Comparison of ENCODE assay signal across 14 cellular contexts in the genomic region with DNA sequence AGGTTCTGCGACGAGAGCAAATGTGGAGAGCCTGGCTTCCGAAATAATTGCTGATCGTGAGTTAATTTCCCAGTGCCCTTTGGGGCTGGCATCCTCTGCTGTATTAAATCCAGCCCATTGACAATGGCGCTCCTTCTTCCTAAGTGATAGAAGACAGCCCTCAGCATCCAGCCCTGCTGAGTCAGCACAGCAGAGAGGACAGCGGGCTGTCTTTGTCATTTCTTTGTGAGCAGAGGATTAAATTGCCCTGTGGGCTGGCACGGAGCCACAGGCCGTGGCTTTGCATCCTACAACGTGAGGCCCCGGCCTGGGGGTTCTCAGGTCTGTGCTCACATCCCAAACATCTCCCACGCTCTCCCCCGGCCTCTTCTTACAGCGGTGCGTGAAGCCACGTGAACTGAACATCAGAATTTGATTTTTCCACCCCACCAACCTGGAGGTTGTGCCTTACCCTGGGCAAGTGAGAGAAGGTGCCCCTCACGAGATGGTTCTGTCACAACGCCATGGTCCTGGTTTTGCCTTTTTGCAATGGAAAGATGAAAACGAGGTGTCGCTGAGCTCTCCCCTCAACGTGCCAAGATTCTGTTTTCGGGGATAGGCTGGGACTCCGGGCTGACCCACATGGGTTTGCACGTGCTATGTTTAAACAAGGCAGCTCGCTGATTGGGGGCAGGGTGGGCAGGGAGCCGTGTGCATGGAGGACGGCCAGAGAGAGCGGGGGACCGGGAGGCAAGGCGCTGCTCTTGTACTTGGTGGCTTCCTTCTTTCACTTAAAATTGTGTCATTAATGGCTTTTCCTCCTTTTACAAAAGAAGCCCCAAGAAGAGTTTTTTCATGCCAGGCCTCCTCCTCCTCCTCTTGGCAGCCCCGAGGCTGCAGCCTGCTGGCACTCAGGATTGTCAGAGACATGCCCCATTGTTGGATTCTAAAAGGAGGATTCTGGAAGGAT. TPM values are rescaled to one million over a fixed set of nuclear protein-coding genes. Genes with fewer than 3 reads are reported as not detected.
DNase-seq lines count a peak whose midpoint lies in the region; ATAC-seq and TF ChIP-seq lines count a peak whose summit lies in the region.
"Had no signal": no experiment of that assay in that cellular context is flagged by ENCODE, and none has a peak within 500 bp of the region (broad histone marks: within the 10 kb centered on the region; RNA-seq: fewer than 3 reads in every experiment).

No MANE protein-coding gene starts in this region.

- H4K8ac ChIP-seq in neuronal stem cell (ENCODE audit: low read depth, low read length) = no peak overlapping the region

- peaks cover 1% of the 10 kb centered on the region for H3K79me1 ChIP-seq in neuronal stem cell (ENCODE audit: low read depth, low read length)

- no peaks in the 10 kb centered on the region for H3K36me3 Mint-ChIP-seq in activated naive CD4-positive, alpha-beta T cell treated with anti-CD3 and anti-CD28 coated beads, Interleukin-2, amount 50 U/mL, for 72 hours
- H3K36me3 Mint-ChIP-seq in endothelial cell (ENCODE audit: low read depth, unreplicated experiment) (no peaks in the 10 kb centered on the region), chondrocyte (ENCODE audit: low read depth) (no peaks in the 10 kb centered on the region)
- H3K36me3 Mint-ChIP-seq: activated naive CD8-positive, alpha-beta T cell treated with anti-CD3 and anti-CD28 coated beads, Interleukin-2, amount 10 ng/mL, durations not matched to agents 7 days and 5 days had no signal

- peak overlapping the region; percentile 22 for H4K91ac ChIP-seq in neuronal stem cell (ENCODE audit: low read depth, low read length, poor library complexity)

- no peak overlapping the region for H3K4me3 ChIP-seq in neuronal stem cell (ENCODE audit: low read length in 2 of 2)

- H3K27ac ChIP-seq in neuronal stem cell (replicated peaks; ENCODE audit: low read length) = no peak overlapping the region

- H3K27me3 ChIP-seq in neuronal stem cell (ENCODE audit: control insufficient read depth in 3 of 3, insufficient read depth in 3 of 3, low read depth in 1 of 3, low read length in 3 of 3) = no peaks in the 10 kb centered on the region

- no peak overlapping the region for H3K4me2 ChIP-seq in neuronal stem cell (ENCODE audit: insufficient read depth, low read length, poor library complexity, severe bottlenecking)

- H2BK120ac ChIP-seq in neuronal stem cell (ENCODE audit: low read depth, low read length) = no peak overlapping the region

- H3K18ac ChIP-seq in neuronal stem cell (ENCODE audit: low read length) = peak overlapping the region; percentile 80

- peak; percentile 13 for DNase-seq in COR-L47 (lab: John Stamatoyannopoulos, UW)
- DNase-seq in NCI-H2196 treated with DMSO at 0.1 percent for 48 hours (lab: John Stamatoyannopoulos, UW; ENCODE audit: unreplicated experiment) = peak; percentile 11
- DNase-seq in ecto neural progenitor cell (ENCODE audit: low spot score) = peak; percentile 53
- no peak for DNase-seq in neuronal stem cell (ENCODE audit: low spot score)
- no peak for DNase-seq in RKO (ENCODE audit: low spot score)
- no peak for DNase-seq in activated naive CD4-positive, alpha-beta T cell treated with anti-CD3 and anti-CD28 coated beads, Interleukin-2, amount 50 U/mL, for 72 hours (ENCODE audit: low spot score in 2 of 2)
- DNase-seq in endothelial cell (ENCODE audit: low spot score) = no peak
- no peak for DNase-seq in chondrocyte (ENCODE audit: low spot score)
- DNase-seq: activated naive CD8-positive, alpha-beta T cell treated with anti-CD3 and anti-CD28 coated beads, Interleukin-2, amount 10 ng/mL, durations not matched to agents 7 days and 5 days; cortex of kidney; KG1; stimulated activated naive B cell treated with anti-CD40 and anti-IgM and Interleukin-4, amounts not matched to agents 10 μg/mL and 1 μg/mL and 100 μg/mL, for 72 hours; SW 1271 had no signal

- H3K27ac Mint-ChIP-seq in activated naive CD4-positive, alpha-beta T cell treated with anti-CD3 and anti-CD28 coated beads, Interleukin-2, amount 50 U/mL, for 72 hours = no peak overlapping the region
- H3K27ac Mint-ChIP-seq in endothelial cell (ENCODE audit: unreplicated experiment) (no peak overlapping the region), chondrocyte (ENCODE audit: unreplicated experiment) (no peak overlapping the region)
- H3K27ac Mint-ChIP-seq: activated naive CD8-positive, alpha-beta T cell treated with anti-CD3 and anti-CD28 coated beads, Interleukin-2, amount 10 ng/mL, durations not matched to agents 7 days and 5 days; stimulated activated naive B cell treated with anti-CD40 and anti-IgM and Interleukin-4, amounts not matched to agents 10 μg/mL and 1 μg/mL and 100 μg/mL, for 72 hours; WTC11 had no signal

- no peak overlapping the region for H2BK5ac ChIP-seq in neuronal stem cell (ENCODE audit: low read length)

- peaks cover 15% of the 10 kb centered on the region in 2 donors for H3K9me3 Mint-ChIP-seq in activated naive CD4-positive, alpha-beta T cell treated with anti-CD3 and anti-CD28 coated beads, Interleukin-2, amount 50 U/mL, for 72 hours
- no peaks in the 10 kb centered on the region for H3K9me3 Mint-ChIP-seq in endothelial cell (ENCODE audit: unreplicated experiment)
- no peaks in the 10 kb centered on the region for H3K9me3 Mint-ChIP-seq in chondrocyte (ENCODE audit: low read depth)

- H2BK12ac ChIP-seq in neuronal stem cell (ENCODE audit: low read length) = no peak overlapping the region

- H2AFZ ChIP-seq in neuronal stem cell (ENCODE audit: low read length) = no peak overlapping the region

- no peak for TF ChIP-seq CTCF in endothelial cell (IDR thresholded peaks at IDR 0.05; ENCODE audit: unreplicated experiment)
- TF ChIP-seq CTCF in chondrocyte (IDR thresholded peaks at IDR 0.05) = no peak

- WGBS in neuronal stem cell (ENCODE audit: extremely low coverage in 2 of 2, insufficient read length in 2 of 2, insufficient replicate concordance in 1 of 2), 2 donors = no CpG with 5 or more reads among the region's 30 CpGs

- H3K4me3 Mint-ChIP-seq in endothelial cell (ENCODE audit: unreplicated experiment) (no peak overlapping the region), chondrocyte (ENCODE audit: unreplicated experiment) (no peak overlapping the region)
- H3K4me3 Mint-ChIP-seq: activated naive CD8-positive, alpha-beta T cell treated with anti-CD3 and anti-CD28 coated beads, Interleukin-2, amount 10 ng/mL, durations not matched to agents 7 days and 5 days; stimulated activated naive B cell treated with anti-CD40 and anti-IgM and Interleukin-4, amounts not matched to agents 10 μg/mL and 1 μg/mL and 100 μg/mL, for 72 hours; WTC11 had no signal

- H3K27me3 Mint-ChIP-seq in endothelial cell (ENCODE audit: unreplicated experiment) (peaks cover 7% of the 10 kb centered on the region), chondrocyte (ENCODE audit: low read depth) (peaks cover 2% of the 10 kb centered on the region)
- H3K27me3 Mint-ChIP-seq: activated naive CD8-positive, alpha-beta T cell treated with anti-CD3 and anti-CD28 coated beads, Interleukin-2, amount 10 ng/mL, durations not matched to agents 7 days and 5 days; stimulated activated naive B cell treated with anti-CD40 and anti-IgM and Interleukin-4, amounts not matched to agents 10 μg/mL and 1 μg/mL and 100 μg/mL, for 72 hours had no signal

- H3K9ac ChIP-seq in neuronal stem cell (ENCODE audit: low read depth, low read length, poor library complexity) = no peak overlapping the region

- peaks cover 3 to 13% of the 10 kb centered on the region in 2 donors for H3K4me1 ChIP-seq in neuronal stem cell (ENCODE audit: control insufficient read depth in 2 of 2, insufficient read depth in 1 of 2, low read depth in 1 of 2, low read length in 2 of 2)

- no peak overlapping the region for H3K14ac ChIP-seq in neuronal stem cell (ENCODE audit: low read length)

- H3K23ac ChIP-seq in neuronal stem cell (ENCODE audit: low read depth, low read length, poor library complexity) = no peak overlapping the region

- no peaks in the 10 kb centered on the region for H3K4me1 Mint-ChIP-seq in endothelial cell (ENCODE audit: unreplicated experiment)
- H3K4me1 Mint-ChIP-seq in chondrocyte (ENCODE audit: low read depth) = no peaks in the 10 kb centered on the region
- H3K4me1 Mint-ChIP-seq: activated naive CD8-positive, alpha-beta T cell treated with anti-CD3 and anti-CD28 coated beads, Interleukin-2, amount 10 ng/mL, durations not matched to agents 7 days and 5 days; stimulated activated naive B cell treated with anti-CD40 and anti-IgM and Interleukin-4, amounts not matched to agents 10 μg/mL and 1 μg/mL and 100 μg/mL, for 72 hours had no signal

- peaks cover 2 to 19% of the 10 kb centered on the region in 2 donors for H3K36me3 ChIP-seq in neuronal stem cell (replicated peaks in 1 of 2; ENCODE audit: control insufficient read depth in 2 of 2, insufficient read depth in 2 of 2, low read length in 2 of 2)

- ATAC-seq in activated naive CD4-positive, alpha-beta T cell treated with anti-CD3 and anti-CD28 coated beads, Interleukin-2, amount 50 U/mL, for 72 hours = no peak
- ATAC-seq: stimulated activated naive B cell treated with anti-CD40 and anti-IgM and Interleukin-4, amounts not matched to agents 10 μg/mL and 1 μg/mL and 100 μg/mL, for 72 hours; WTC11 had no signal

- H3K9me3 ChIP-seq in neuronal stem cell (replicated peaks in 1 of 2; ENCODE audit: control insufficient read depth in 2 of 2, insufficient read depth in 1 of 2, low read depth in 1 of 2, low read length in 2 of 2) = peaks cover 2 to 24% of the 10 kb centered on the region in 2 donors

- H2BK15ac ChIP-seq in neuronal stem cell (ENCODE audit: low read length) = peak overlapping the region; percentile 46

- no peak overlapping the region for H3K4ac ChIP-seq in neuronal stem cell (ENCODE audit: low read length)

- peak overlapping the region; percentile 82 for H2AK5ac ChIP-seq in neuronal stem cell (ENCODE audit: low read depth, low read length)

RNA-seq across cellular contexts. Expression of a gene that starts 19.5 kb away (rescaled TPM):
- polyA plus RNA-seq in neuronal stem cell (2013, experiment 1 of 2) = 10.2 TPM
- 10.4 TPM for polyA plus RNA-seq in neuronal stem cell (2013, experiment 2 of 2)
- total RNA-seq in activated naive CD4-positive, alpha-beta T cell treated with anti-CD3 and anti-CD28 coated beads, Interleukin-2, amount 50 U/mL, for 72 hours = under 1 TPM; 0.08 to 0.09 TPM
- total RNA-seq in endothelial cell (ENCODE audit: unreplicated experiment) (0.23 TPM), chondrocyte (0.48 to 1.1 TPM (median 0.99 TPM) in 3 replicates)

Comparison
In these comparisons a context has a peak if more than half of its experiments do, and no peak if none do; other contexts are left out.
1. DNase-seq: peak in COR-L47 (single experiment), NCI-H2196 treated with DMSO at 0.1 percent for 48 hours (single experiment) and ecto neural progenitor cell (single experiment); none in neuronal stem cell (single experiment), RKO (single experiment), activated naive CD4-positive, alpha-beta T cell treated with anti-CD3 and anti-CD28 coated beads, Interleukin-2, amount 50 U/mL, for 72 hours (0 of 2), endothelial cell (single experiment) and chondrocyte (single experiment).